Comparison of ENCODE assay signal across 1 cellular context in the genomic region with DNA sequence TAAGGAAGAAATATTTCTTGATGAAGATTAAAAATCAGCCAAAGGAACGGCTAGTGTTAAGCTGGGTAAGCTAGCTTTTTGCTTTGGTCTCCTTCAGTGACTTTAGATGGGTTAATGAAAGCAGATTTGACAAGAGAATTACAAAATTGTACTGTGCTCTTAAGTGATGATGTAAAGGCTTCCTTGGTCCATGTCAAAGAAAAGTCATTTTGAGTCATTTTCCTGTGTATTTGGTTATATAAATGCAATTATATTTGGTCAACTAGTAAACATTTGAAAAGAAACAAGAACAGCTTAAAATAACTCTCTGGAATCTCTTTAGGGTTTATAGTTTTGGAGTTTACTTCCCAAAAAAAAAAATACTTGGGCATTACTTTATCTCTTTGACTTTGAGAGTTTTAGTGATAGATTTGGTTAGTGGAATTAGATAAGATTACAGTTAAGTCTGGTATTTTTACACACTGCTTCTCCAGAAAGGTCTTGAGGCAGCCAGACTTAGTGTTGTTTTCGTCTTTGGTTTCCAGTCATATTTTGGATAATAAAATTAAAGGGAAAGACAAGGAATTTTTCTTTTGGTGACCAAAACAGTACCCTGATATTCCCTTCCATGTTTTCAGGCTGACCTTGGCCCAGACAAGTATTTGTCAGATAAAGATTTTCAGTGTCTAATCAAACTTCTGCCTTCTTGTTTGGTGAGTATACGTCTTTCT.
TF ChIP-seq lines count a peak whose summit lies in the region.

No MANE protein-coding gene starts in this region.

TF ChIP-seq in WTC11, 78 proteins besides CTCF, POLR2A, EP300 and RAD21:
- no peak for TF ChIP-seq ETV6 (CRISPR knock-in tag; IDR thresholded peaks at IDR 0.05)
- no peak for TF ChIP-seq SMAD4 (CRISPR knock-in tag; IDR thresholded peaks at IDR 0.05)
- TF ChIP-seq, protein P1, sequence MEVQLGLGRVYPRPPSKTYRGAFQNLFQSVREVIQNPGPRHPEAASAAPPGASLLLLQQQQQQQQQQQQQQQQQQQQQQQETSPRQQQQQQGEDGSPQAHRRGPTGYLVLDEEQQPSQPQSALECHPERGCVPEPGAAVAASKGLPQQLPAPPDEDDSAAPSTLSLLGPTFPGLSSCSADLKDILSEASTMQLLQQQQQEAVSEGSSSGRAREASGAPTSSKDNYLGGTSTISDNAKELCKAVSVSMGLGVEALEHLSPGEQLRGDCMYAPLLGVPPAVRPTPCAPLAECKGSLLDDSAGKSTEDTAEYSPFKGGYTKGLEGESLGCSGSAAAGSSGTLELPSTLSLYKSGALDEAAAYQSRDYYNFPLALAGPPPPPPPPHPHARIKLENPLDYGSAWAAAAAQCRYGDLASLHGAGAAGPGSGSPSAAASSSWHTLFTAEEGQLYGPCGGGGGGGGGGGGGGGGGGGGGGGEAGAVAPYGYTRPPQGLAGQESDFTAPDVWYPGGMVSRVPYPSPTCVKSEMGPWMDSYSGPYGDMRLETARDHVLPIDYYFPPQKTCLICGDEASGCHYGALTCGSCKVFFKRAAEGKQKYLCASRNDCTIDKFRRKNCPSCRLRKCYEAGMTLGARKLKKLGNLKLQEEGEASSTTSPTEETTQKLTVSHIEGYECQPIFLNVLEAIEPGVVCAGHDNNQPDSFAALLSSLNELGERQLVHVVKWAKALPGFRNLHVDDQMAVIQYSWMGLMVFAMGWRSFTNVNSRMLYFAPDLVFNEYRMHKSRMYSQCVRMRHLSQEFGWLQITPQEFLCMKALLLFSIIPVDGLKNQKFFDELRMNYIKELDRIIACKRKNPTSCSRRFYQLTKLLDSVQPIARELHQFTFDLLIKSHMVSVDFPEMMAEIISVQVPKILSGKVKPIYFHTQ (CRISPR knock-in tag; IDR thresholded peaks at IDR 0.05): no peak
- no peak for TF ChIP-seq JUN (CRISPR knock-in tag; IDR thresholded peaks at IDR 0.05)
- TF ChIP-seq, protein P2, sequence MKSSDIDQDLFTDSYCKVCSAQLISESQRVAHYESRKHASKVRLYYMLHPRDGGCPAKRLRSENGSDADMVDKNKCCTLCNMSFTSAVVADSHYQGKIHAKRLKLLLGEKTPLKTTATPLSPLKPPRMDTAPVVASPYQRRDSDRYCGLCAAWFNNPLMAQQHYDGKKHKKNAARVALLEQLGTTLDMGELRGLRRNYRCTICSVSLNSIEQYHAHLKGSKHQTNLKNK (CRISPR knock-in tag; IDR thresholded peaks at IDR 0.05): no peak
- TF ChIP-seq, protein P3, sequence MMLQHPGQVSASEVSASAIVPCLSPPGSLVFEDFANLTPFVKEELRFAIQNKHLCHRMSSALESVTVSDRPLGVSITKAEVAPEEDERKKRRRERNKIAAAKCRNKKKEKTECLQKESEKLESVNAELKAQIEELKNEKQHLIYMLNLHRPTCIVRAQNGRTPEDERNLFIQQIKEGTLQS (CRISPR knock-in tag; conservative IDR thresholded peaks at IDR 0.05): no peak
- TF ChIP-seq, protein P4, sequence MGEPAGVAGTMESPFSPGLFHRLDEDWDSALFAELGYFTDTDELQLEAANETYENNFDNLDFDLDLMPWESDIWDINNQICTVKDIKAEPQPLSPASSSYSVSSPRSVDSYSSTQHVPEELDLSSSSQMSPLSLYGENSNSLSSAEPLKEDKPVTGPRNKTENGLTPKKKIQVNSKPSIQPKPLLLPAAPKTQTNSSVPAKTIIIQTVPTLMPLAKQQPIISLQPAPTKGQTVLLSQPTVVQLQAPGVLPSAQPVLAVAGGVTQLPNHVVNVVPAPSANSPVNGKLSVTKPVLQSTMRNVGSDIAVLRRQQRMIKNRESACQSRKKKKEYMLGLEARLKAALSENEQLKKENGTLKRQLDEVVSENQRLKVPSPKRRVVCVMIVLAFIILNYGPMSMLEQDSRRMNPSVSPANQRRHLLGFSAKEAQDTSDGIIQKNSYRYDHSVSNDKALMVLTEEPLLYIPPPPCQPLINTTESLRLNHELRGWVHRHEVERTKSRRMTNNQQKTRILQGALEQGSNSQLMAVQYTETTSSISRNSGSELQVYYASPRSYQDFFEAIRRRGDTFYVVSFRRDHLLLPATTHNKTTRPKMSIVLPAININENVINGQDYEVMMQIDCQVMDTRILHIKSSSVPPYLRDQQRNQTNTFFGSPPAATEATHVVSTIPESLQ (CRISPR knock-in tag; IDR thresholded peaks at IDR 0.05): no peak
- no peak for TF ChIP-seq ZNF423 (CRISPR knock-in tag; IDR thresholded peaks at IDR 0.05)
- no peak for TF ChIP-seq FOXJ3 (CRISPR knock-in tag; IDR thresholded peaks at IDR 0.05; ENCODE audit: borderline replicate concordance)
- no peak for TF ChIP-seq SP1 (CRISPR knock-in tag; conservative IDR thresholded peaks at IDR 0.05)
- no peak for TF ChIP-seq RELA (CRISPR knock-in tag; IDR thresholded peaks at IDR 0.05; ENCODE audit: borderline replicate concordance)
- no peak for TF ChIP-seq TEAD4 (CRISPR knock-in tag; IDR thresholded peaks at IDR 0.05)
- TF ChIP-seq, protein P5, sequence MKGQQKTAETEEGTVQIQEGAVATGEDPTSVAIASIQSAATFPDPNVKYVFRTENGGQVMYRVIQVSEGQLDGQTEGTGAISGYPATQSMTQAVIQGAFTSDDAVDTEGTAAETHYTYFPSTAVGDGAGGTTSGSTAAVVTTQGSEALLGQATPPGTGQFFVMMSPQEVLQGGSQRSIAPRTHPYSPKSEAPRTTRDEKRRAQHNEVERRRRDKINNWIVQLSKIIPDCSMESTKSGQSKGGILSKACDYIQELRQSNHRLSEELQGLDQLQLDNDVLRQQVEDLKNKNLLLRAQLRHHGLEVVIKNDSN (CRISPR knock-in tag; IDR thresholded peaks at IDR 0.05): no peak
- no peak for TF ChIP-seq NFE2L1 (CRISPR knock-in tag; IDR thresholded peaks at IDR 0.05)
- TF ChIP-seq, protein P6, sequence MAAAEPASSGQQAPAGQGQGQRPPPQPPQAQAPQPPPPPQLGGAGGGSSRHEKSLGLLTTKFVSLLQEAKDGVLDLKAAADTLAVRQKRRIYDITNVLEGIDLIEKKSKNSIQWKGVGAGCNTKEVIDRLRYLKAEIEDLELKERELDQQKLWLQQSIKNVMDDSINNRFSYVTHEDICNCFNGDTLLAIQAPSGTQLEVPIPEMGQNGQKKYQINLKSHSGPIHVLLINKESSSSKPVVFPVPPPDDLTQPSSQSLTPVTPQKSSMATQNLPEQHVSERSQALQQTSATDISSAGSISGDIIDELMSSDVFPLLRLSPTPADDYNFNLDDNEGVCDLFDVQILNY (CRISPR knock-in tag; IDR thresholded peaks at IDR 0.05): no peak
- no peak for TF ChIP-seq GTF2I (CRISPR knock-in tag; conservative IDR thresholded peaks at IDR 0.05)
TF ChIP-seq in WTC11: peak in this region for 0.
